22 cellular contexts compared by ENCODE assay signal in the genomic region with DNA sequence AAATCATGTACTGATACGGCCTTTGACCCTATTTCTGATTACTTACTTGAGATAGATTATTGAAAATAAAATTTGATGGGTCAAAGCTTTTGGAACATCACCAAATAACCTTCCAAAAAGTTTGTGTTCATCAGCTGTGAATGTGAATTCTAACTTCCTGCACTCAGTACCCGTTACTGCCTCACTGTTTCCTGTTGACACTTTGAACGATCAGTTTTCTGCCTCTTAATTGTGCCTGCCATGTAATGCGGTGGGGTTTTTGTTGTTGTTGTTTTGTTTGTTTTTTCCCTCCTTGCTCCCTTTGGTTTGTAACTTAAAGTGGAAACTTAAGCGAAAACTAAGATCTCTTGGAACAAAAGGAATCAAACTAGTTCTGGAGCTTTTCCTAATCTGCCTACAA. TPM values are rescaled to one million over a fixed set of nuclear protein-coding genes. Genes with fewer than 3 reads are reported as not detected.
DNase-seq lines count a peak whose midpoint lies in the region; ATAC-seq and TF ChIP-seq lines count a peak whose summit lies in the region.
"Had no signal": no experiment of that assay in that cellular context is flagged by ENCODE, and none has a peak within 500 bp of the region (broad histone marks: within the 10 kb centered on the region; RNA-seq: fewer than 3 reads in every experiment).

No MANE protein-coding gene starts in this region.

- peaks cover 46% of the 10 kb centered on the region for H3K36me3 ChIP-seq in effector memory CD4-positive, alpha-beta T cell (ENCODE audit: control insufficient read depth, insufficient read depth, low read length)
- H3K36me3 ChIP-seq in PC-9 (ENCODE audit: low read depth) = peaks cover 84% of the 10 kb centered on the region

- no peak for DNase-seq in activated CD8-positive, alpha-beta memory T cell treated with anti-CD3 and anti-CD28 coated beads, Interleukin-2, amount 10 ng/mL, durations not matched to agents 7 days and 5 days
- no peak for DNase-seq in activated CD8-positive, alpha-beta memory T cell treated with anti-CD3 and anti-CD28 coated beads, Interleukin-2, amount 50 U/mL, for 48 hours
- DNase-seq in T-helper 17 cell (no peak), PC-9 (no peak), NCI-H1694 treated with DMSO at 0.1 percent for 48 hours (lab: John Stamatoyannopoulos, UW) (no peak)
- no peak for DNase-seq in effector memory CD4-positive, alpha-beta T cell
- no peak for DNase-seq in stimulated activated naive CD8-positive, alpha-beta T cell treated with anti-CD3 and anti-CD28 coated beads, Interleukin-15, amount 100 ng/mL, for 72 hours
- DNase-seq: adrenal gland; Calu3; heart right ventricle; mucosa of descending colon; NCI-H2081; psoas muscle; RPMI8226; stimulated activated CD4-positive, alpha-beta T cell treated with anti-CD3 and anti-CD28 coated beads, Interleukin-15, amount 100 ng/mL, for 24 hours; trophoblast cell had no signal

- no TSS peak for BruUV-seq in PC-9 (replicated peaks; lab: Mats Ljungman, UMichigan)

- H2AFZ ChIP-seq in PC-9 = no peak overlapping the region

- H3K36me3 Mint-ChIP-seq in activated CD8-positive, alpha-beta memory T cell treated with anti-CD3 and anti-CD28 coated beads, Interleukin-2, amount 10 ng/mL, durations not matched to agents 7 days and 5 days = peaks cover 81% of the 10 kb centered on the region
- peaks cover 17% of the 10 kb centered on the region for H3K36me3 Mint-ChIP-seq in T-helper 17 cell (ENCODE audit: low read depth)

- no peak for ATAC-seq in activated CD8-positive, alpha-beta memory T cell treated with anti-CD3 and anti-CD28 coated beads, Interleukin-2, amount 10 ng/mL, durations not matched to agents 7 days and 5 days
- ATAC-seq in T-helper 17 cell (no peak), HG03571 (IDR thresholded peaks at IDR 0.05; ENCODE audit: unreplicated experiment) (no peak)
- ATAC-seq in stimulated activated naive CD8-positive, alpha-beta T cell treated with anti-CD3 and anti-CD28 coated beads, Interleukin-15, amount 100 ng/mL, for 72 hours = no peak
- ATAC-seq: A549, esophagus mucosa, heart right ventricle, mucosa of descending colon, psoas muscle had no signal

- H3K4me1 ChIP-seq in effector memory CD4-positive, alpha-beta T cell (ENCODE audit: control insufficient read depth, insufficient read depth, low read length, poor library complexity, severe bottlenecking) = peaks cover 42% of the 10 kb centered on the region
- no peaks in the 10 kb centered on the region for H3K4me1 ChIP-seq in PC-9 (replicated peaks; ENCODE audit: insufficient read depth)
- H3K4me1 ChIP-seq: A549, adrenal gland, psoas muscle had no signal

- peaks cover 45% of the 10 kb centered on the region; the same call in 1 of the 2 replicates for H3F3A ChIP-seq in PC-9 (ENCODE audit: insufficient read depth, low read depth)

- H3K4me2 ChIP-seq in PC-9 = no peak overlapping the region
- H3K4me2 ChIP-seq: A549 had no signal

- peaks cover 79% of the 10 kb centered on the region for H3K4me1 Mint-ChIP-seq in activated CD8-positive, alpha-beta memory T cell treated with anti-CD3 and anti-CD28 coated beads, Interleukin-2, amount 10 ng/mL, durations not matched to agents 7 days and 5 days
- peaks cover 56% of the 10 kb centered on the region for H3K4me1 Mint-ChIP-seq in T-helper 17 cell
- H3K4me1 Mint-ChIP-seq in stimulated activated naive CD8-positive, alpha-beta T cell treated with anti-CD3 and anti-CD28 coated beads, Interleukin-15, amount 100 ng/mL, for 72 hours = peaks cover 64% of the 10 kb centered on the region

- peaks cover 8% of the 10 kb centered on the region; the same call in 1 of the 2 replicates for H4K20me1 ChIP-seq in PC-9 (ENCODE audit: insufficient read depth)

- H3K27me3 ChIP-seq in effector memory CD4-positive, alpha-beta T cell (replicated peaks; ENCODE audit: control insufficient read depth, insufficient read depth, low read length, poor library complexity, severe bottlenecking) = no peaks in the 10 kb centered on the region
- H3K27me3 ChIP-seq in PC-9 (ENCODE audit: insufficient read depth, low read depth) = no peaks in the 10 kb centered on the region
- H3K27me3 ChIP-seq: adrenal gland, heart right ventricle had no signal

- intact Hi-C loops in PC-9 (cut with micrococcal nuclease; ENCODE audit: unreplicated experiment) = no loop called here

- H3K9me2 ChIP-seq in PC-9 (ENCODE audit: insufficient read depth) = no peaks in the 10 kb centered on the region

- H3K4me3 ChIP-seq in effector memory CD4-positive, alpha-beta T cell (ENCODE audit: insufficient read depth, low read depth, low read length, poor library complexity, severe bottlenecking) = no peak overlapping the region
- no peak overlapping the region for H3K4me3 ChIP-seq in PC-9
- H3K4me3 ChIP-seq: A549, adrenal gland, heart right ventricle, mucosa of descending colon, psoas muscle had no signal

- peak overlapping the region; percentile 60 for H3K4me3 Mint-ChIP-seq in activated CD8-positive, alpha-beta memory T cell treated with anti-CD3 and anti-CD28 coated beads, Interleukin-2, amount 10 ng/mL, durations not matched to agents 7 days and 5 days
- H3K4me3 Mint-ChIP-seq in T-helper 17 cell = peak overlapping the region; percentile 84
- peak overlapping the region; percentile 69 to 71 for H3K4me3 Mint-ChIP-seq in stimulated activated naive CD8-positive, alpha-beta T cell treated with anti-CD3 and anti-CD28 coated beads, Interleukin-15, amount 100 ng/mL, for 72 hours

- H3K27ac Mint-ChIP-seq in activated CD8-positive, alpha-beta memory T cell treated with anti-CD3 and anti-CD28 coated beads, Interleukin-2, amount 10 ng/mL, durations not matched to agents 7 days and 5 days = peak overlapping the region; percentile 98
- peak overlapping the region; percentile 99 for H3K27ac Mint-ChIP-seq in T-helper 17 cell
- peak overlapping the region; percentile 93 to 96 for H3K27ac Mint-ChIP-seq in stimulated activated naive CD8-positive, alpha-beta T cell treated with anti-CD3 and anti-CD28 coated beads, Interleukin-15, amount 100 ng/mL, for 72 hours

- H3K9me3 ChIP-seq in T-helper 17 cell (ENCODE audit: control insufficient read depth, low read length, poor library complexity, severe bottlenecking) = no peaks in the 10 kb centered on the region
- H3K9me3 ChIP-seq in effector memory CD4-positive, alpha-beta T cell (ENCODE audit: control insufficient read depth, low read length) = no peaks in the 10 kb centered on the region
- no peaks in the 10 kb centered on the region for H3K9me3 ChIP-seq in PC-9 (ENCODE audit: insufficient read depth, low read depth)
- H3K9me3 ChIP-seq: A549, adrenal gland, heart right ventricle, mucosa of descending colon, psoas muscle had no signal

- no peaks in the 10 kb centered on the region for H3K27me3 Mint-ChIP-seq in activated CD8-positive, alpha-beta memory T cell treated with anti-CD3 and anti-CD28 coated beads, Interleukin-2, amount 10 ng/mL, durations not matched to agents 7 days and 5 days
- no peaks in the 10 kb centered on the region for H3K27me3 Mint-ChIP-seq in T-helper 17 cell
- H3K27me3 Mint-ChIP-seq in stimulated activated naive CD8-positive, alpha-beta T cell treated with anti-CD3 and anti-CD28 coated beads, Interleukin-15, amount 100 ng/mL, for 72 hours = no peaks in the 10 kb centered on the region

- peaks cover 9% of the 10 kb centered on the region; the same call in 1 of the 2 replicates for H3K79me2 ChIP-seq in PC-9 (ENCODE audit: low read depth)

- no peaks in the 10 kb centered on the region for H3K9me3 Mint-ChIP-seq in activated CD8-positive, alpha-beta memory T cell treated with anti-CD3 and anti-CD28 coated beads, Interleukin-2, amount 10 ng/mL, durations not matched to agents 7 days and 5 days (ENCODE audit: low read depth)
- H3K9me3 Mint-ChIP-seq in stimulated activated naive CD8-positive, alpha-beta T cell treated with anti-CD3 and anti-CD28 coated beads, Interleukin-15, amount 100 ng/mL, for 72 hours = no peaks in the 10 kb centered on the region

- TF ChIP-seq CTCF in PC-9 (conservative IDR thresholded peaks at IDR 0.05) = no peak

- peak overlapping the region; percentile 83 for H3K27ac ChIP-seq in effector memory CD4-positive, alpha-beta T cell (ENCODE audit: insufficient read depth, low read length, poor library complexity, severe bottlenecking)
- H3K27ac ChIP-seq in PC-9 = no peak overlapping the region
- H3K27ac ChIP-seq: A549, adrenal gland, HL-60, psoas muscle had no signal

- POLR2A ChIA-PET in PC-9 (lab: Charles Lee; ENCODE audit: unreplicated experiment) = interaction anchor here (0.6 kb wide), 2 partner anchors 237 to 421 kb away, joined by 6 to 7 read pairs; no protein-coding TSS in a partner anchor

- CTCF ChIA-PET in activated CD8-positive, alpha-beta memory T cell treated with anti-CD3 and anti-CD28 coated beads, Interleukin-2, amount 10 ng/mL, durations not matched to agents 7 days and 5 days (lab: Charles Lee) = interaction anchor here (0.6 to 1.8 kb wide), 12 partner anchors 14 to 216 kb away, joined by 3 to 8 read pairs (median 4); partner anchors contain the start of gene ATG16L1
- CTCF ChIA-PET in PC-9 (lab: Charles Lee) = no interaction called here

RNA-seq across cellular contexts. Expression of gene ATG16L1, which starts 18.9 kb away (rescaled TPM):
- 10 to 100 TPM; 62.8 to 63.8 TPM for total RNA-seq in activated CD8-positive, alpha-beta memory T cell treated with anti-CD3 and anti-CD28 coated beads, Interleukin-2, amount 10 ng/mL, durations not matched to agents 7 days and 5 days
- total RNA-seq in T-helper 17 cell = 100 to 1,000 TPM in 1 of 2 donors, 10 to 100 TPM in 1; 87.3 to 115 TPM
- total RNA-seq in PC-9 (2021) = 55.7 and 63.9 TPM in 2 replicates

RNA-seq across cellular contexts. Expression of gene SAG, which starts 37.2 kb away (rescaled TPM):
- total RNA-seq in activated CD8-positive, alpha-beta memory T cell treated with anti-CD3 and anti-CD28 coated beads, Interleukin-2, amount 10 ng/mL, durations not matched to agents 7 days and 5 days = under 1 TPM; 0.09 to 0.23 TPM
- under 1 TPM; 0.10 to 0.25 TPM for total RNA-seq in T-helper 17 cell
- not detected in 2 replicates for total RNA-seq in PC-9 (2021)
- total RNA-seq: adrenal gland, Calu3, chondrocyte, esophagus mucosa, heart right ventricle, kidney epithelial cell, psoas muscle had no signal
